13 cellular contexts compared by ENCODE assay signal in the genomic region with DNA sequence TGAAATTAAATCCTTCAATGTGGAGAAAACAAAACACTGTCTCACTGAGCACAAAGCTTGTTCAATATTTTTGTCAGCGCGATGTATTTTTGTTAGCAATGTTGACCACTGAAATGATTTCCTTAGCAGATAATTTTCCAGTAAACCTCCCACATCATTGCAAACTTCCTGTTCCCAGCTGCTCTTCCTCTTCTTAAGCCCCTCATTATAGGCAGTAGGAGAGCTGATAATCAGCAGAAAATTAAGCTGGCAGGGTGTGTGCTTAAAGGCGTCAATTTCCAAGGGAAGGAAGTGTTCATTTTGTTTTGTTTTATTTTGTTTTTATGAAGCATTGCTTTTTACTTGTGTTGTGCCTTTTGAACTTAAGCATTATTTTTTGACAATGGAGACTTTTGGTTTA. TPM values are rescaled to one million over a fixed set of nuclear protein-coding genes. Genes with fewer than 3 reads are reported as not detected.
DNase-seq lines count a peak whose midpoint lies in the region; ATAC-seq and TF ChIP-seq lines count a peak whose summit lies in the region.
"Had no signal": no experiment of that assay in that cellular context is flagged by ENCODE, and none has a peak within 500 bp of the region (broad histone marks: within the 10 kb centered on the region; RNA-seq: fewer than 3 reads in every experiment).

No MANE protein-coding gene starts in this region.

- H3K4me3 ChIP-seq in fibroblast of villous mesenchyme (ENCODE audit: low read depth, low read length), result no peak overlapping the region
- H3K4me3 ChIP-seq: heart right ventricle had no signal

- peak; percentile 30 to 31 for DNase-seq in AML-193 (lab: John Stamatoyannopoulos, UW)
- peak; percentile 18 for DNase-seq in GDM1 (lab: John Stamatoyannopoulos, UW)
- peak; percentile 66 for DNase-seq in NCI-H82 treated with DMSO at 0.1 percent for 48 hours (lab: John Stamatoyannopoulos, UW; ENCODE audit: unreplicated experiment)
- DNase-seq in fibroblast of villous mesenchyme (ENCODE audit: low read depth), result peak; percentile 64
- DNase-seq in activated naive CD4-positive, alpha-beta T cell treated with anti-CD3 and anti-CD28 coated beads, Interleukin-2, amount 50 U/mL, for 16 hours, result no peak
- DNase-seq in activated gamma-delta T cell treated with Interleukin-2 at 50 U/mL for 16 hours, result no peak
- DNase-seq in central memory CD4-positive, alpha-beta T cell, result no peak
- DNase-seq: activated CD4-positive, alpha-beta memory T cell treated with anti-CD3 and anti-CD28 coated beads for 36 hours; EL; heart right ventricle; kidney glomerular epithelial cell had no signal

- TF ChIP-seq CTCF in fibroblast of villous mesenchyme (IDR thresholded peaks at IDR 0.05; ENCODE audit: insufficient read depth, low read depth, low read length), result no peak

- no peak for ATAC-seq in HG03025 (IDR thresholded peaks at IDR 0.05; ENCODE audit: low FRiP score, unreplicated experiment)
- ATAC-seq: esophagus mucosa had no signal

RNA-seq across cellular contexts. Expression of gene TMEM14A, which starts 29.1 kb away (rescaled TPM):
- total RNA-seq in fibroblast of villous mesenchyme, result 18.7 and 31.1 TPM in 2 replicates

Comparison
In these comparisons a context has a peak if more than half of its experiments do, and no peak if none do; other contexts are left out.
1. DNase-seq: peak in AML-193 (2 of 2), GDM1 (single experiment), NCI-H82 treated with DMSO at 0.1 percent for 48 hours (single experiment) and fibroblast of villous mesenchyme (single experiment); none in activated naive CD4-positive, alpha-beta T cell treated with anti-CD3 and anti-CD28 coated beads, Interleukin-2, amount 50 U/mL, for 16 hours (single experiment), activated gamma-delta T cell treated with Interleukin-2 at 50 U/mL for 16 hours (single experiment) and central memory CD4-positive, alpha-beta T cell (single experiment).